2 cellular contexts compared by ENCODE assay signal in the genomic region with DNA sequence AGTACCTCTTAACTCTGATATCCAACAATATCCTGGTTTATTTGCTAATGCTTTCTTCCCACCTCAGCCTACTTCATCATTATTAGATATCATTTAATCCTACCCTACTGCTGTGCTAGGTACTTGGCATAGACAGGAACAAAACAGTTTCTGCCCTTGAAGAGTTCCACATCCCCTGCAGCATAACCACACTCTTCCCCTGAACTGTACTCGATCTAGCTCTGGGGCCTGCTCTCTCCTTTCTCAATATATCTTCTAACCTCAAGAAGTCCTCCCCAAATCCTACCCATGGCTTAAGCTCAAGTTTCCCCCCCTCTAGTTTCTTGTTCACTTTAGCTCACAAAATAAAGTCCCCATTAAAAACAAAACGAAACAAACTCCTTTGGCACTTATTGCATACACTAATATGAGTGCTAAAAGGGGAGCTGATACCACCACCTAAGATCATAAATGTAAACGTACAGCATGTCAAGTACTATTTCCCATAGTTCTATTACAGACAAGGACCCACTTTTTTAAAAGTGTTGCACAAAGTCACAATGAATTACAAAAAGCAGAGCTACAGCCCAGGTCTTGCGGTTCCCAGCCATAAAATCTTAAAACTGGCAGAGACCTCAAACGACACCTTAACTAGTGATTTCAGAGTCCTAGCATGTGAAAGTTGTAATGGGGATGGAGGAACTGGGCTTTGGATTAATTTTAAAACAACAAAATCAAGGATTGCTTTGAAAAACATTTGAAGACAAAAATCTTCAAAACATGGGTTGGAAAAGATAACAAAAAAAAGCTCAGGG.
TF ChIP-seq lines count a peak whose summit lies in the region.

No MANE protein-coding gene starts in this region.

TF ChIP-seq in SK-N-SH, 30 proteins besides CTCF, POLR2A, EP300 and RAD21 (continued from another document):
- TF ChIP-seq NFIC (IDR thresholded peaks at IDR 0.05; ENCODE audit: borderline replicate concordance) = no peak
- no peak for TF ChIP-seq YY1 (IDR thresholded peaks at IDR 0.05; ENCODE audit: low read depth)
- no peak for TF ChIP-seq GATA2 (CRISPR knock-in tag; IDR thresholded peaks at IDR 0.05)

TF ChIP-seq in SK-N-SH treated with all-trans-retinoic acid at 6 μM for 48 hours, 23 proteins besides CTCF, POLR2A, EP300 and RAD21 (continued from another document):
- TF ChIP-seq, protein P1, sequence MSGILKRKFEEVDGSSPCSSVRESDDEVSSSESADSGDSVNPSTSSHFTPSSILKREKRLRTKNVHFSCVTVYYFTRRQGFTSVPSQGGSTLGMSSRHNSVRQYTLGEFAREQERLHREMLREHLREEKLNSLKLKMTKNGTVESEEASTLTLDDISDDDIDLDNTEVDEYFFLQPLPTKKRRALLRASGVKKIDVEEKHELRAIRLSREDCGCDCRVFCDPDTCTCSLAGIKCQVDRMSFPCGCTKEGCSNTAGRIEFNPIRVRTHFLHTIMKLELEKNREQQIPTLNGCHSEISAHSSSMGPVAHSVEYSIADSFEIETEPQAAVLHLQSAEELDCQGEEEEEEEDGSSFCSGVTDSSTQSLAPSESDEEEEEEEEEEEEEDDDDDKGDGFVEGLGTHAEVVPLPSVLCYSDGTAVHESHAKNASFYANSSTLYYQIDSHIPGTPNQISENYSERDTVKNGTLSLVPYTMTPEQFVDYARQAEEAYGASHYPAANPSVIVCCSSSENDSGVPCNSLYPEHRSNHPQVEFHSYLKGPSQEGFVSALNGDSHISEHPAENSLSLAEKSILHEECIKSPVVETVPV (CRISPR knock-in tag; IDR thresholded peaks at IDR 0.05) = no peak
- TF ChIP-seq SNAI2 (CRISPR knock-in tag; IDR thresholded peaks at IDR 0.05) (no peak), TCF4 (CRISPR knock-in tag; IDR thresholded peaks at IDR 0.05; ENCODE audit: borderline replicate concordance) (no peak), ZFP3 (CRISPR knock-in tag; IDR thresholded peaks at IDR 0.05) (no peak), ZNF70 (CRISPR knock-in tag; IDR thresholded peaks at IDR 0.05) (no peak), RARB (CRISPR knock-in tag; IDR thresholded peaks at IDR 0.05) (no peak), CSDC2 (CRISPR knock-in tag; IDR thresholded peaks at IDR 0.05) (no peak), ISL1 (CRISPR knock-in tag; IDR thresholded peaks at IDR 0.05) (no peak)
- TF ChIP-seq, protein P2, sequence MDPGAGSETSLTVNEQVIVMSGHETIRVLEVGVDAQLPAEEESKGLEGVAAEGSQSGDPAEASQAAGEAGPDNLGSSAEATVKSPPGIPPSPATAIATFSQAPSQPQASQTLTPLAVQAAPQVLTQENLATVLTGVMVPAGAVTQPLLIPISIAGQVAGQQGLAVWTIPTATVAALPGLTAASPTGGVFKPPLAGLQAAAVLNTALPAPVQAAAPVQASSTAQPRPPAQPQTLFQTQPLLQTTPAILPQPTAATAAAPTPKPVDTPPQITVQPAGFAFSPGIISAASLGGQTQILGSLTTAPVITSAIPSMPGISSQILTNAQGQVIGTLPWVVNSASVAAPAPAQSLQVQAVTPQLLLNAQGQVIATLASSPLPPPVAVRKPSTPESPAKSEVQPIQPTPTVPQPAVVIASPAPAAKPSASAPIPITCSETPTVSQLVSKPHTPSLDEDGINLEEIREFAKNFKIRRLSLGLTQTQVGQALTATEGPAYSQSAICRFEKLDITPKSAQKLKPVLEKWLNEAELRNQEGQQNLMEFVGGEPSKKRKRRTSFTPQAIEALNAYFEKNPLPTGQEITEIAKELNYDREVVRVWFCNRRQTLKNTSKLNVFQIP (CRISPR knock-in tag; IDR thresholded peaks at IDR 0.05; ENCODE audit: borderline replicate concordance, low read depth) = no peak
